9 cellular contexts compared by ENCODE assay signal in the genomic region with DNA sequence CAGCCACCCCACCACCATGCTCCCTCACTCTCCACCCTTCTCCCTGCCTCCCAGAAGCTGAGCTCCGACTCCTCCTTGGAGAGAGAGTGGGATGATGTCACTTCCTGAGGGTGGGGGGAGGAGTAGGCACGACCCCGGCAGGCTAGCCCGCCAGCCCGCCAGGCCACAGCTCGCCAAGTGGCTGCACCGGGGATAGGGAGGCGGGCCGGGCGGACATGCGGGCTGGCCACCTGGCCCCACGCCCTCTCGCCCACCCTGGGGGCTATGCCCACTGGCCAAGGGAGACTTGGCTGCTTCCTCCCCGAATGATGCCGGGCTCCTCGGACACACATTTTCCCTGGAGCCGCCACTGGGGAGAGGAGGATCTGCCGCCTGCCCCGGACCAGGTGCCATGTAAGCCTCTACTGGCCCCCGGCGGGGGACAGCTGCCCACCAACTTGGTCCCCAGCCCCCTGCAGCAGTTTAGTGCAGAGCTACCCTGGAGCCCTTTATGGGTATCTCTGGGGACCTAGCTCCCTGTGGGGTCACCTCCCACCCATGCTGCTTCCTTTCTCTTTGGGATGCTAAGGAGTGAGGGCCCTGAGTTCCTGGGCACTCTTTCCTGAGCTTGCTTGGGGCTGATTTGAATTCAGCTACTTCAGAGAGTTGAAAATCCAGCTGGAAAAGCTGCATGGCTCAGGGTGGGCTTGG. TPM values are rescaled to one million over a fixed set of nuclear protein-coding genes. Genes with fewer than 3 reads are reported as not detected.
DNase-seq lines count a peak whose midpoint lies in the region; ATAC-seq and TF ChIP-seq lines count a peak whose summit lies in the region.
"Had no signal": no experiment of that assay in that cellular context is flagged by ENCODE, and none has a peak within 500 bp of the region (broad histone marks: within the 10 kb centered on the region; RNA-seq: fewer than 3 reads in every experiment).

No MANE protein-coding gene starts in this region.

- H3K4me2 ChIP-seq in BLaER1 treated with 17β-estradiol and CSF1 and Interleukin-3, amounts not matched to agents 10 nM and 100 nM = peak overlapping the region; percentile 39 to 100 (median 92); a peak in 21 of 22 replicates
- H3K4me2 ChIP-seq in trophoblast cell (ENCODE audit: low read length) = peak overlapping the region; percentile 82

- DNase-seq in heart right ventricle = peak in 1 of 2 donors; percentile 70
- DNase-seq in trophoblast cell = no peak
- DNase-seq in erythroblast (lab: John Stamatoyannopoulos, UW) = no peak
- no peak for DNase-seq in effector CD8-positive, alpha-beta T cell (lab: John Stamatoyannopoulos, UW)
- DNase-seq: DMS79 treated with DMSO at 0.1 percent for 48 hours had no signal

- H2BK5ac ChIP-seq in trophoblast cell (ENCODE audit: low read depth, low read length, poor library complexity) = no peak overlapping the region

- no peak overlapping the region for H3K23ac ChIP-seq in trophoblast cell (ENCODE audit: low read length)

- H3K27me3 ChIP-seq in BLaER1 treated with 17β-estradiol and CSF1 and Interleukin-3, amounts not matched to agents 10 nM and 100 nM = no peaks in the 10 kb centered on the region
- H3K27me3 ChIP-seq in heart right ventricle (no peaks in the 10 kb centered on the region), trophoblast cell (ENCODE audit: insufficient read depth, low read length) (no peaks in the 10 kb centered on the region)

- H4K91ac ChIP-seq in trophoblast cell (ENCODE audit: low read depth, low read length) = peak overlapping the region; percentile 28

- H3K79me2 ChIP-seq in trophoblast cell (ENCODE audit: control insufficient read depth, insufficient read depth, low read length, poor library complexity) = no peaks in the 10 kb centered on the region

- WGBS in heart right ventricle, 2 donors = 10 to 21% methylated on average over 21 of the region's 21 CpGs
- WGBS in trophoblast cell (ENCODE audit: extremely low coverage, insufficient coverage, insufficient read length) = no CpG with 5 or more reads among the region's 21 CpGs

- no peak overlapping the region for H3K18ac ChIP-seq in trophoblast cell (ENCODE audit: low read length)

- ATAC-seq in SK-N-SH treated with all-trans-retinoic acid at 6 μM for 48 hours = peak; percentile 96
- peak; percentile 62 to 86 (median 80) for ATAC-seq in heart right ventricle
- ATAC-seq in HG03135 (IDR thresholded peaks at IDR 0.05; ENCODE audit: unreplicated experiment) = no peak
- no peak for ATAC-seq in HG02870 (IDR thresholded peaks at IDR 0.05; ENCODE audit: unreplicated experiment)

- H3K9ac ChIP-seq in BLaER1 treated with 17β-estradiol and CSF1 and Interleukin-3, amounts not matched to agents 10 nM and 100 nM = no peak overlapping the region
- H3K9ac ChIP-seq in trophoblast cell (ENCODE audit: low read length) = peak overlapping the region; percentile 22

- H3K36me3 ChIP-seq in BLaER1 treated with 17β-estradiol and CSF1 and Interleukin-3, amounts not matched to agents 10 nM and 100 nM = peaks cover 0 to 19% (median 0%) of the 10 kb centered on the region in 11 experiments; a peak in 3 of 22 replicates
- peaks cover 0 to 14% (median 0%) of the 10 kb centered on the region in 9 donors for H3K36me3 ChIP-seq in heart right ventricle
- no peaks in the 10 kb centered on the region for H3K36me3 ChIP-seq in trophoblast cell (ENCODE audit: control insufficient read depth in 1 of 2, insufficient read depth in 2 of 2, low read length in 2 of 2)

- peaks cover 59 to 73% (median 66%) of the 10 kb centered on the region in 10 experiments for H3K4me1 ChIP-seq in BLaER1 treated with 17β-estradiol and CSF1 and Interleukin-3, amounts not matched to agents 10 nM and 100 nM
- H3K4me1 ChIP-seq in heart right ventricle (peaks cover 0 to 39% (median 16%) of the 10 kb centered on the region in 9 donors), trophoblast cell (ENCODE audit: control insufficient read depth in 1 of 2, insufficient read depth in 2 of 2, low read length in 2 of 2) (peaks cover 7 to 13% of the 10 kb centered on the region in 2 experiments)

- H4K12ac ChIP-seq in trophoblast cell (ENCODE audit: low read depth, low read length) = no peak overlapping the region

- peaks cover 0 to 46% (median 0%) of the 10 kb centered on the region in 11 experiments; a peak in 5 of 22 replicates for H4K20me1 ChIP-seq in BLaER1 treated with 17β-estradiol and CSF1 and Interleukin-3, amounts not matched to agents 10 nM and 100 nM

- no peak overlapping the region for H3K14ac ChIP-seq in trophoblast cell (ENCODE audit: low read length)

- peaks cover 6% of the 10 kb centered on the region for H3K79me1 ChIP-seq in trophoblast cell (ENCODE audit: low read length)

- no peak overlapping the region for H2BK12ac ChIP-seq in trophoblast cell (ENCODE audit: low read length)

- intact Hi-C loops in heart right ventricle (cut with DNase I) = no loop called here

- H2AFZ ChIP-seq in trophoblast cell (ENCODE audit: insufficient read depth, low read length, poor library complexity) = no peak overlapping the region

- H3K9me3 ChIP-seq in BLaER1 treated with 17β-estradiol and CSF1 and Interleukin-3, amounts not matched to agents 10 nM and 100 nM (replicated peaks in 1 of 11) = no peaks in the 10 kb centered on the region
- H3K9me3 ChIP-seq in heart right ventricle = no peaks in the 10 kb centered on the region
- H3K9me3 ChIP-seq in trophoblast cell (ENCODE audit: insufficient read depth, low read depth, low read length) = no peaks in the 10 kb centered on the region

- H3K27ac ChIP-seq in BLaER1 treated with 17β-estradiol and CSF1 and Interleukin-3, amounts not matched to agents 10 nM and 100 nM = no peak overlapping the region
- H3K27ac ChIP-seq in heart right ventricle (peak overlapping the region in 8 of 10 donors; percentile 38 to 77 (median 61)), trophoblast cell (ENCODE audit: low read depth, low read length) (no peak overlapping the region)

- no peak overlapping the region for H3K4me3 ChIP-seq in BLaER1 treated with 17β-estradiol and CSF1 and Interleukin-3, amounts not matched to agents 10 nM and 100 nM
- H3K4me3 ChIP-seq in heart right ventricle = peak overlapping the region in 9 of 10 donors; percentile 16 to 55 (median 54)
- peak overlapping the region; percentile 62 for H3K4me3 ChIP-seq in trophoblast cell (ENCODE audit: low read depth, low read length)

- peak overlapping the region; percentile 18 for H4K8ac ChIP-seq in trophoblast cell (ENCODE audit: low read depth, low read length)

- H2AK5ac ChIP-seq in trophoblast cell (ENCODE audit: low read length) = no peak overlapping the region

- H2BK120ac ChIP-seq in trophoblast cell (ENCODE audit: insufficient read depth, low read length, poor library complexity) = no peak overlapping the region

- no peak for TF ChIP-seq POLR2A in erythroblast (IDR thresholded peaks at IDR 0.05; ENCODE audit: low read length)

- no peak for TF ChIP-seq CTCF in heart right ventricle (IDR thresholded peaks at IDR 0.05)

- no peak overlapping the region for H3K4ac ChIP-seq in trophoblast cell (ENCODE audit: low read depth, low read length)

TF ChIP-seq in SK-N-SH treated with all-trans-retinoic acid at 6 μM for 48 hours, 23 proteins besides CTCF, POLR2A, EP300 and RAD21:
- TF ChIP-seq TOX (CRISPR knock-in tag; IDR thresholded peaks at IDR 0.05; ENCODE audit: borderline replicate concordance) = no peak
- TF ChIP-seq SNAI2 (CRISPR knock-in tag; IDR thresholded peaks at IDR 0.05) = no peak
- no peak for TF ChIP-seq ZNF70 (CRISPR knock-in tag; IDR thresholded peaks at IDR 0.05)
- no peak for TF ChIP-seq OSR1 (CRISPR knock-in tag; IDR thresholded peaks at IDR 0.05)
- no peak for TF ChIP-seq ESRRG (CRISPR knock-in tag; IDR thresholded peaks at IDR 0.05)
- no peak for TF ChIP-seq PATZ1 (CRISPR knock-in tag; IDR thresholded peaks at IDR 0.05; ENCODE audit: borderline replicate concordance)
- TF ChIP-seq CSDC2 (CRISPR knock-in tag; IDR thresholded peaks at IDR 0.05) = no peak
- TF ChIP-seq PPARA (CRISPR knock-in tag; IDR thresholded peaks at IDR 0.05; ENCODE audit: borderline replicate concordance) = no peak
- TF ChIP-seq ZNF565 (CRISPR knock-in tag; conservative IDR thresholded peaks at IDR 0.05; ENCODE audit: low read depth) = no peak
- TF ChIP-seq ZFP3 (CRISPR knock-in tag; IDR thresholded peaks at IDR 0.05) = no peak

RNA-seq across cellular contexts. Expression of gene MYRF, which starts 33.7 kb away (rescaled TPM):
- 1 to 10 TPM in 1 of 10 donors, under 1 TPM in 9; 0.13 to 1.2 (median 0.26) TPM for total RNA-seq in heart right ventricle
- under 1 TPM; 0.16 to 0.37 TPM for polyA plus RNA-seq in heart right ventricle
- polyA plus RNA-seq in trophoblast cell (2013) = 9.8 and 10.4 TPM in 2 replicates

RNA-seq across cellular contexts. Expression of gene DAGLA, which starts 38.6 kb away (rescaled TPM):
- 1 to 10 TPM; 1.8 to 5.0 (median 3.4) TPM for total RNA-seq in heart right ventricle
- 1 to 10 TPM; 1.5 to 1.7 TPM for polyA plus RNA-seq in heart right ventricle
- polyA plus RNA-seq in trophoblast cell (2013) = 1.4 and 1.5 TPM in 2 replicates

Comparison
In these comparisons a context has a peak if more than half of its experiments do, and no peak if none do; other contexts are left out.
1. H3K27ac ChIP-seq: peak in heart right ventricle (8 of 10); none in BLaER1 treated with 17β-estradiol and CSF1 and Interleukin-3, amounts not matched to agents 10 nM and 100 nM (0 of 11) and trophoblast cell (single experiment).
2. H3K4me3 ChIP-seq: peak in heart right ventricle (9 of 10) and trophoblast cell (single experiment); none in BLaER1 treated with 17β-estradiol and CSF1 and Interleukin-3, amounts not matched to agents 10 nM and 100 nM (0 of 10).
3. ATAC-seq: peak in SK-N-SH treated with all-trans-retinoic acid at 6 μM for 48 hours (single experiment) and heart right ventricle (8 of 8); none in HG03135 (single experiment) and HG02870 (single experiment).